ENCODE assay signal across 8 cellular contexts in genomic region chr20:47317127-47317895, GRCh38. TPM values are rescaled to one million over a fixed set of nuclear protein-coding genes. Genes with fewer than 3 reads are reported as not detected.
DNase-seq lines count a peak whose midpoint lies in the region; TF ChIP-seq lines count a peak whose summit lies in the region.

No MANE protein-coding gene starts in this region.

- peak overlapping the region in 1 of 2 donors; percentile 13 for H3K4me3 ChIP-seq in mucosa of rectum (ENCODE audit: low read length in 2 of 2)

- H3K4me1 Mint-ChIP-seq in endothelial cell (ENCODE audit: unreplicated experiment), result peaks cover 73% of the 10 kb centered on the region

- H3K27ac ChIP-seq in mucosa of rectum (ENCODE audit: low read depth in 2 of 2, low read length in 2 of 2), result peak overlapping the region; percentile 95 to 97

- DNase-seq in DMS153 treated with DMSO at 0.1 percent for 48 hours (lab: John Stamatoyannopoulos, UW; ENCODE audit: unreplicated experiment) (peak; percentile 67), NCI-H226 (peak; percentile 95), endothelial cell (ENCODE audit: low spot score) (peak; percentile 33), NCI-H748 treated with DMSO at 0.1 percent for 48 hours (lab: John Stamatoyannopoulos, UW) (no peak), NCI-H526 treated with DMSO at 0.1 percent for 48 hours (lab: John Stamatoyannopoulos, UW) (no peak)
- DNase-seq in activated CD8-positive, alpha-beta memory T cell treated with anti-CD3 and anti-CD28 coated beads for 48 hours (ENCODE audit: low read depth in 2 of 3, low spot score in 2 of 3), result peak; percentile 16 to 29 (median 27)
- peak; percentile 47 for DNase-seq in stimulated activated CD8-positive, alpha-beta memory T cell treated with anti-CD3 and anti-CD28 coated beads, Interleukin-4, amount 100 ng/mL, for 24 hours (ENCODE audit: low read depth)

- no peaks in the 10 kb centered on the region for H3K36me3 ChIP-seq in mucosa of rectum (ENCODE audit: control insufficient read depth in 2 of 2, insufficient read depth in 2 of 2, low read length in 2 of 2)

- TF ChIP-seq CTCF in endothelial cell (IDR thresholded peaks at IDR 0.05; ENCODE audit: unreplicated experiment), result no peak

- peak overlapping the region; percentile 79 to 92 for H3K9ac ChIP-seq in mucosa of rectum (ENCODE audit: low read depth in 1 of 2, low read length in 2 of 2)

- peaks cover 11% of the 10 kb centered on the region for H3K36me3 Mint-ChIP-seq in endothelial cell (ENCODE audit: low read depth, unreplicated experiment)

- H3K27me3 ChIP-seq in mucosa of rectum (ENCODE audit: control insufficient read depth in 2 of 2, insufficient read depth in 2 of 2, low read length in 2 of 2), result no peaks in the 10 kb centered on the region

- peak overlapping the region; percentile 99 for H3K27ac Mint-ChIP-seq in endothelial cell (ENCODE audit: unreplicated experiment)

- H3K9me3 Mint-ChIP-seq in endothelial cell (ENCODE audit: unreplicated experiment), result no peaks in the 10 kb centered on the region

- H3K9me3 ChIP-seq in mucosa of rectum (ENCODE audit: control insufficient read depth in 2 of 2, low read length in 2 of 2), result no peaks in the 10 kb centered on the region

- H3K4me1 ChIP-seq in mucosa of rectum (ENCODE audit: control insufficient read depth in 2 of 2, insufficient read depth in 2 of 2, low read length in 2 of 2), result peaks cover 51 to 70% of the 10 kb centered on the region in 2 donors

- no peak overlapping the region for H3K4me3 Mint-ChIP-seq in endothelial cell (ENCODE audit: unreplicated experiment)

- H3K27me3 Mint-ChIP-seq in endothelial cell (ENCODE audit: unreplicated experiment), result peaks cover 7% of the 10 kb centered on the region

RNA-seq across cellular contexts. Expression of gene ZMYND8, which starts 39.2 kb away (rescaled TPM):
- total RNA-seq in endothelial cell (ENCODE audit: unreplicated experiment), result 109 TPM

Comparison
In these comparisons a context has a peak if more than half of its experiments do, and no peak if none do; other contexts are left out.
1. DNase-seq: peak in DMS153 treated with DMSO at 0.1 percent for 48 hours (single experiment), NCI-H226 (single experiment), activated CD8-positive, alpha-beta memory T cell treated with anti-CD3 and anti-CD28 coated beads for 48 hours (3 of 3), endothelial cell (single experiment) and stimulated activated CD8-positive, alpha-beta memory T cell treated with anti-CD3 and anti-CD28 coated beads, Interleukin-4, amount 100 ng/mL, for 24 hours (single experiment); none in NCI-H748 treated with DMSO at 0.1 percent for 48 hours (single experiment) and NCI-H526 treated with DMSO at 0.1 percent for 48 hours (single experiment).